Comparison of ENCODE assay signal across 8 cellular contexts in genomic region chrX:17788439-17788838, GRCh38. TPM values are rescaled to one million over a fixed set of nuclear protein-coding genes. Genes with fewer than 3 reads are reported as not detected.
DNase-seq lines count a peak whose midpoint lies in the region; ATAC-seq, FAIRE-seq and TF ChIP-seq lines count a peak whose summit lies in the region.

No MANE protein-coding gene starts in this region.

- DNase-seq in AG08395 (ENCODE audit: low spot score) (peak; percentile 64), GM12891 (ENCODE audit: insufficient read length, low spot score) (peak; percentile 33), NCI-H526 (lab: John Stamatoyannopoulos, UW) (peak; percentile 26 to 69), activated T-cell treated with anti-CD3 and anti-CD28 coated beads for 24 hours (ENCODE audit: low read depth) (peak; percentile 7), fibroblast of peridontal ligament (ENCODE audit: extremely low read depth) (peak; percentile 21), osteoblast (ENCODE audit: insufficient read length, low spot score, missing footprints) (peak; percentile 92)

- no peaks in the 10 kb centered on the region for H3K79me2 ChIP-seq in osteoblast (ENCODE audit: insufficient read depth, low read length)

- H3K27ac ChIP-seq in osteoblast (ENCODE audit: low read depth, low read length), result no peak overlapping the region

- FAIRE-seq in GM12891 (lab: Jason Lieb, UNC), result no peak

- ATAC-seq in GM19452 (IDR thresholded peaks at IDR 0.05; ENCODE audit: unreplicated experiment) (no peak), HG02870 (IDR thresholded peaks at IDR 0.05; ENCODE audit: unreplicated experiment) (no peak)

- no peaks in the 10 kb centered on the region for H3K9me3 ChIP-seq in osteoblast (ENCODE audit: low read depth, low read length)

- H3K27me3 ChIP-seq in osteoblast (ENCODE audit: insufficient read depth, low read length), result no peaks in the 10 kb centered on the region

- no peak overlapping the region for H2AFZ ChIP-seq in osteoblast (ENCODE audit: low read length)

- TF ChIP-seq CTCF in osteoblast (IDR thresholded peaks at IDR 0.05; ENCODE audit: extremely low read depth, low read depth, low read length), result peak; percentile 77

- peaks cover 2% of the 10 kb centered on the region for H4K20me1 ChIP-seq in osteoblast (ENCODE audit: insufficient read depth, low read length)

- no peaks in the 10 kb centered on the region for H3K36me3 ChIP-seq in osteoblast (ENCODE audit: insufficient read depth, low read length)

- no peak for TF ChIP-seq POLR2A in GM12891 (IDR thresholded peaks at IDR 0.05; ENCODE audit: low read depth, low read length)

- H3K4me1 ChIP-seq in osteoblast (ENCODE audit: insufficient read depth, low read length), result no peaks in the 10 kb centered on the region

- H3K4me3 ChIP-seq in osteoblast (ENCODE audit: insufficient read depth, low read length), result no peak overlapping the region

- H3K4me2 ChIP-seq in osteoblast (ENCODE audit: insufficient read depth, low read length), result no peak overlapping the region

TF ChIP-seq in GM12891, 5 proteins besides CTCF, POLR2A, EP300 and RAD21:
- TF ChIP-seq POLR2AphosphoS5 (IDR thresholded peaks at IDR 0.05; ENCODE audit: low read depth, low read length) (no peak), TAF1 (IDR thresholded peaks at IDR 0.05; ENCODE audit: low read depth, low read length) (no peak), PAX5 (IDR thresholded peaks at IDR 0.05; ENCODE audit: insufficient read depth, low read length, severe bottlenecking) (no peak), POU2F2 (IDR thresholded peaks at IDR 0.05; ENCODE audit: low read depth, low read length) (no peak), SPI1 (IDR thresholded peaks at IDR 0.05; ENCODE audit: low read depth, low read length) (no peak)

RNA-seq across cellular contexts. Expression of gene SCML1, which starts 51.1 kb away (rescaled TPM):
- not detected for polyA plus RNA-seq in GM12891 (2012; ENCODE audit: low read depth, missing spikeins)
- total RNA-seq in osteoblast, result 12.3 and 12.7 TPM in 2 replicates

Comparison
In these comparisons a context has a peak if more than half of its experiments do, and no peak if none do; other contexts are left out.
1. DNase-seq: peak in every context shown above with its lines; median percentile 92 in osteoblast; 64 in AG08395; 48 in NCI-H526; 33 in GM12891; 21 in fibroblast of peridontal ligament; 7 in activated T-cell treated with anti-CD3 and anti-CD28 coated beads for 24 hours.